ENCODE assay signal across 29 cellular contexts in the genomic region with DNA sequence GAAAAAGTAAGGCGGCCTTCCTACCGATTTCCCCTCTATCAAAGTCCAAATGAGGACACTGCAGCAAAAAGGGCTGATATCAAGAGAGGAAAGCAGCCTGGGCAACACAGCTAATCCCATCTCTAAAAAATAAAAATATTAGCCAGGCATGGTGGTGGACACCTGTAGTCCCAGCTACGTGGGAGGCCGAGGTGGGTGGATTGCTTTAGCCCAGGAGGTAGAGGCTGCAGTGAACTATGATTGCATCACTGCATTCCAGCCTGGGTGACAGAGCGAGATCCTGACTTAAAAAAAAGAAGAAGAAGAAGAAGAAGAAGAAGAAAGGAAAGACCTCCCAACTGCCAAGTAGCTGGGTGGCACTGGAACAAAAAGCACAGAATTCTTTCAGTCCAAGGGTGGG. TPM values are rescaled to one million over a fixed set of nuclear protein-coding genes. Genes with fewer than 3 reads are reported as not detected.
"Had no signal": no experiment of that assay in that cellular context is flagged by ENCODE, and none has a peak within 500 bp of the region (broad histone marks: within the 10 kb centered on the region; RNA-seq: fewer than 3 reads in every experiment).

No MANE protein-coding gene starts in this region.

- H3K9me3 Mint-ChIP-seq: activated B cell treated with CpG ODN at 0.5 μM for 24 hours; activated CD4-positive, alpha-beta memory T cell treated with anti-CD3 and anti-CD28 coated beads for 36 hours; activated CD4-positive, alpha-beta T cell treated with anti-CD3 and anti-CD28 coated beads, Interleukin-2, amount 10 ng/mL, durations not matched to agents 7 days and 5 days; activated naive CD4-positive, alpha-beta T cell treated with anti-CD3 and anti-CD28 coated beads, Interleukin-2, amount 50 U/mL, for 72 hours; activated naive CD8-positive, alpha-beta T cell treated with anti-CD3 and anti-CD28 coated beads, Interleukin-2, amount 50 U/mL, for 24 hours; activated T-cell treated with anti-CD3 and anti-CD28 coated beads, Interleukin-2, amount 50 U/mL, for 4 hours; brain; central memory CD8-positive, alpha-beta T cell; IgD-negative memory B cell; T-helper 1 cell treated with Interleukin-12 subunit alpha and Interleukin-12 subunit beta and Interleukin-4 antibody, amounts not matched to agents 30 μg/mL and 1 μg/mL, for 36 hours had no signal

- H3K27me3 ChIP-seq: SJSA1 had no signal

- DNase-seq: activated B cell treated with CpG ODN at 0.5 μM for 24 hours; activated CD4-positive, alpha-beta memory T cell treated with anti-CD3 and anti-CD28 coated beads for 36 hours; activated CD4-positive, alpha-beta T cell treated with anti-CD3 and anti-CD28 coated beads for 1 hour; activated CD4-positive, alpha-beta T cell treated with anti-CD3 and anti-CD28 coated beads, Interleukin-2, amount 10 ng/mL, durations not matched to agents 7 days and 5 days; activated CD8-positive, alpha-beta memory T cell treated with anti-CD3 and anti-CD28 coated beads for 24 hours; activated effector memory CD4-positive, alpha-beta T cell treated with anti-CD3 and anti-CD28 coated beads, Interleukin-2, amount 50 U/mL, for 16 hours; activated naive CD4-positive, alpha-beta T cell treated with Interleukin-2 at 50 U/mL for 16 hours; activated naive CD8-positive, alpha-beta T cell treated with anti-CD3 and anti-CD28 coated beads, Interleukin-2, amount 50 U/mL, for 24 hours; activated T-cell treated with anti-CD3 and anti-CD28 coated beads, Interleukin-2, amount 50 U/mL, for 4 hours; amniotic stem cell; NCI-H1048; NCI-H146; NCI-H187 treated with DMSO at 0.1 percent for 48 hours; NCI-H2171; NCI-H226; NCI-H526 treated with DMSO at 0.1 percent for 48 hours; NK-92 treated with Interleukin-12 subunit alpha and Interleukin-12 subunit beta, amount 100 ng/mL, for 24 hours; PC-3; SHP77; SW 1271 had no signal

- H3K4me3 Mint-ChIP-seq: activated B cell treated with CpG ODN at 0.5 μM for 24 hours; activated CD4-positive, alpha-beta memory T cell treated with anti-CD3 and anti-CD28 coated beads for 36 hours; activated CD4-positive, alpha-beta T cell treated with anti-CD3 and anti-CD28 coated beads, Interleukin-2, amount 10 ng/mL, durations not matched to agents 7 days and 5 days; activated naive CD8-positive, alpha-beta T cell treated with anti-CD3 and anti-CD28 coated beads, Interleukin-2, amount 50 U/mL, for 24 hours; activated T-cell treated with anti-CD3 and anti-CD28 coated beads, Interleukin-2, amount 50 U/mL, for 4 hours; brain; central memory CD8-positive, alpha-beta T cell; IgD-negative memory B cell; T-helper 1 cell treated with Interleukin-12 subunit alpha and Interleukin-12 subunit beta and Interleukin-4 antibody, amounts not matched to agents 30 μg/mL and 1 μg/mL, for 36 hours had no signal

- H3K27ac ChIP-seq: KMS-11, SJSA1 had no signal

- H3K36me3 Mint-ChIP-seq: activated naive CD4-positive, alpha-beta T cell treated with anti-CD3 and anti-CD28 coated beads, Interleukin-2, amount 50 U/mL, for 72 hours had no signal

- H3K9me3 ChIP-seq: SJSA1 had no signal

- H3K4me3 ChIP-seq: SJSA1 had no signal

- H3K4me2 ChIP-seq: KMS-11 had no signal

- H3K27me3 Mint-ChIP-seq: activated B cell treated with CpG ODN at 0.5 μM for 24 hours; activated CD4-positive, alpha-beta memory T cell treated with anti-CD3 and anti-CD28 coated beads for 36 hours; activated CD4-positive, alpha-beta T cell treated with anti-CD3 and anti-CD28 coated beads, Interleukin-2, amount 10 ng/mL, durations not matched to agents 7 days and 5 days; activated naive CD8-positive, alpha-beta T cell treated with anti-CD3 and anti-CD28 coated beads, Interleukin-2, amount 50 U/mL, for 24 hours; brain; central memory CD8-positive, alpha-beta T cell; IgD-negative memory B cell had no signal

- H3K27ac Mint-ChIP-seq: activated B cell treated with CpG ODN at 0.5 μM for 24 hours; activated CD4-positive, alpha-beta memory T cell treated with anti-CD3 and anti-CD28 coated beads for 36 hours; activated CD4-positive, alpha-beta T cell treated with anti-CD3 and anti-CD28 coated beads, Interleukin-2, amount 10 ng/mL, durations not matched to agents 7 days and 5 days; activated naive CD8-positive, alpha-beta T cell treated with anti-CD3 and anti-CD28 coated beads, Interleukin-2, amount 50 U/mL, for 24 hours; T-helper 1 cell treated with Interleukin-12 subunit alpha and Interleukin-12 subunit beta and Interleukin-4 antibody, amounts not matched to agents 30 μg/mL and 1 μg/mL, for 36 hours had no signal

- H3K4me1 Mint-ChIP-seq: activated B cell treated with CpG ODN at 0.5 μM for 24 hours; activated naive CD8-positive, alpha-beta T cell treated with anti-CD3 and anti-CD28 coated beads, Interleukin-2, amount 50 U/mL, for 24 hours; brain; central memory CD8-positive, alpha-beta T cell had no signal

- H3K9ac ChIP-seq: KMS-11 had no signal

RNA-seq across cellular contexts. Expression of gene ARL5C, which starts 17.1 kb away (rescaled TPM):
- total RNA-seq: activated B cell treated with CpG ODN at 0.5 μM for 24 hours; activated CD4-positive, alpha-beta memory T cell treated with anti-CD3 and anti-CD28 coated beads for 36 hours; activated T-cell treated with anti-CD3 and anti-CD28 coated beads, Interleukin-2, amount 50 U/mL, for 4 hours; astrocyte; MCF 10A; PC-3; SJSA1 had no signal
- polyA plus RNA-seq: IgD-negative memory B cell had no signal

RNA-seq across cellular contexts. Expression of gene PLXDC1, which starts 31.6 kb away (rescaled TPM):
- total RNA-seq: activated B cell treated with CpG ODN at 0.5 μM for 24 hours, PC-3, SJSA1 had no signal
- polyA plus RNA-seq: IgD-negative memory B cell had no signal

RNA-seq across cellular contexts. Expression of gene STAC2, which starts 42.7 kb away (rescaled TPM):
- total RNA-seq: activated B cell treated with CpG ODN at 0.5 μM for 24 hours; activated CD4-positive, alpha-beta memory T cell treated with anti-CD3 and anti-CD28 coated beads for 36 hours; activated CD4-positive, alpha-beta T cell treated with anti-CD3 and anti-CD28 coated beads, Interleukin-2, amount 10 ng/mL, durations not matched to agents 7 days and 5 days; activated naive CD4-positive, alpha-beta T cell treated with anti-CD3 and anti-CD28 coated beads, Interleukin-2, amount 50 U/mL, for 72 hours; activated T-cell treated with anti-CD3 and anti-CD28 coated beads, Interleukin-2, amount 50 U/mL, for 4 hours; astrocyte; PC-3; SJSA1 had no signal
- polyA plus RNA-seq: IgD-negative memory B cell had no signal
